8 cellular contexts compared by ENCODE assay signal in the genomic region with DNA sequence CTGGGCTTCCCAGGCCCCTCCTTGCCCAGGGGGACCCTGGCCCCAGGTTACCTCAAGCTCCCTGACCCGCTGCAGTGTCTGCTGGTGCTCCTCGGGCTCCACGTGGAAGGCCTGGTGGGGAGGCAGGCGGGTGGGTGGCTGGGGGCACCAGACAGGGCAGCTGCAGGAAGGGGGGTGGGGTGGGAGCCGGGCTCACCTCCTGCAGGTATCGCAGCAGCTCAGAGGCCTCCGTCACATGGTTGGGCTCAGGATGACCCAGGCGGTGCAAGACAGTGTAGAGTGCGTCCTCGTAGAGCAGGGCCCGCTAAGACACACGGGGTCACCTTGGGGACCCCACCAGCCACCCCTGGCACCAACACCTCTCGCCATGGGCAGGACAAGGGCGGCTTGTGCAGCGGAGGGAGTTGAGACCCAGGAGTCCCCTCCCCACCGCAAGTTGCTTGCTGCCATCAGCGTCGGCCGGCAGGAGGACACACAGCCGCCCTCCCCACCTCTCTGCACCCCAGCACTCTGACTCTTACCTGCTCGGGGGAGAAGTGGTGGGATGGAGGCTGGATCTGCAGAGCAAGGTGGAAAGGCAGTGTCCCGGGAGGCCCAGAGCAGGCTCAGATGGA. TPM values are rescaled to one million over a fixed set of nuclear protein-coding genes. Genes with fewer than 3 reads are reported as not detected.
DNase-seq lines count a peak whose midpoint lies in the region; ATAC-seq, FAIRE-seq and TF ChIP-seq lines count a peak whose summit lies in the region.

No MANE protein-coding gene starts in this region.

- H3F3A ChIP-seq in DOHH2 (ENCODE audit: control insufficient read depth, insufficient read depth) = peaks cover 5% of the 10 kb centered on the region; the same call in 1 of the 2 replicates
- H3F3A ChIP-seq in PC-9 (ENCODE audit: insufficient read depth, low read depth) = peaks cover 30% of the 10 kb centered on the region

- H3K27me3 ChIP-seq in DOHH2 (ENCODE audit: control insufficient read depth, low read length) (no peaks in the 10 kb centered on the region), PC-9 (ENCODE audit: insufficient read depth, low read depth) (no peaks in the 10 kb centered on the region), pancreas (no peaks in the 10 kb centered on the region)

- peaks cover 35% of the 10 kb centered on the region for H3K36me3 Mint-ChIP-seq in central memory CD8-positive, alpha-beta T cell (ENCODE audit: insufficient read depth)

- ATAC-seq in central memory CD8-positive, alpha-beta T cell (replicated peaks; ENCODE audit: extremely low read depth, poor library complexity, severe bottlenecking) = peak; percentile 7
- ATAC-seq in pancreas (no peak), HG03457 (IDR thresholded peaks at IDR 0.05; ENCODE audit: unreplicated experiment) (no peak)

- peak overlapping the region; percentile 79 for H3K4me3 ChIP-seq in DOHH2 (ENCODE audit: low read length)
- H3K4me3 ChIP-seq in PC-9 = peak overlapping the region; percentile 54; the same call in 1 of the 2 replicates
- H3K4me3 ChIP-seq in pancreas = peak overlapping the region in 1 of 4 donors; percentile 33

- no peak for DNase-seq in PC-9
- no peak for DNase-seq in central memory CD8-positive, alpha-beta T cell (ENCODE audit: low spot score in 2 of 2)
- DNase-seq in pancreas = peak in 1 of 6 donors; percentile 73
- no peak for DNase-seq in NCI-H1694 treated with DMSO at 0.1 percent for 48 hours (lab: John Stamatoyannopoulos, UW)
- DNase-seq in NCI-H2029 (lab: John Stamatoyannopoulos, UW) = no peak
- DNase-seq in SKM-1 (lab: John Stamatoyannopoulos, UW; ENCODE audit: unreplicated experiment) = no peak

- H3K79me2 ChIP-seq in DOHH2 (ENCODE audit: control insufficient read depth, low read length) = no peaks in the 10 kb centered on the region
- no peaks in the 10 kb centered on the region for H3K79me2 ChIP-seq in PC-9 (ENCODE audit: low read depth)

- no peak overlapping the region for H3K27ac ChIP-seq in DOHH2 (ENCODE audit: low read depth, low read length)
- no peak overlapping the region for H3K27ac ChIP-seq in PC-9
- peak overlapping the region; percentile 89 to 95 (median 92) for H3K27ac ChIP-seq in pancreas

- H3K4me2 ChIP-seq in DOHH2 (ENCODE audit: low read length) = peak overlapping the region; percentile 96
- H3K4me2 ChIP-seq in PC-9 = peak overlapping the region; percentile 79

- intact Hi-C loops in PC-9 (cut with micrococcal nuclease; ENCODE audit: unreplicated experiment) = no loop called here
- intact Hi-C loops in pancreas (cut with DNase I) = no loop called here

- H3K4me1 ChIP-seq in DOHH2 (ENCODE audit: control insufficient read depth, low read length) (peaks cover 32% of the 10 kb centered on the region), PC-9 (replicated peaks; ENCODE audit: insufficient read depth) (peaks cover 49% of the 10 kb centered on the region), pancreas (peaks cover 32 to 39% (median 34%) of the 10 kb centered on the region in 3 donors)

- peak overlapping the region; percentile 93 for H3K27ac Mint-ChIP-seq in central memory CD8-positive, alpha-beta T cell (ENCODE audit: low read depth)

- H3K9me3 ChIP-seq in DOHH2 (ENCODE audit: control insufficient read depth, insufficient read depth, low read length) (no peaks in the 10 kb centered on the region), PC-9 (ENCODE audit: insufficient read depth, low read depth) (no peaks in the 10 kb centered on the region), pancreas (no peaks in the 10 kb centered on the region)

- WGBS in pancreas, 2 donors = 81 to 86% methylated on average over 22 of the region's 22 CpGs

- POLR2A ChIA-PET in PC-9 (lab: Charles Lee; ENCODE audit: unreplicated experiment) = no interaction called here

- CTCF ChIA-PET in PC-9 (lab: Charles Lee) = interaction anchor here (0.7 to 1.0 kb wide), 2 partner anchors 32 to 94 kb away, joined by 3 read pairs; no protein-coding TSS in a partner anchor

- H3K27me3 Mint-ChIP-seq in central memory CD8-positive, alpha-beta T cell = no peaks in the 10 kb centered on the region

- FAIRE-seq in pancreas (lab: Jason Lieb, UNC) = no peak

- no peaks in the 10 kb centered on the region for H4K20me1 ChIP-seq in DOHH2 (ENCODE audit: control insufficient read depth, insufficient read depth, low read depth, low read length)
- H4K20me1 ChIP-seq in PC-9 (ENCODE audit: insufficient read depth) = no peaks in the 10 kb centered on the region

- BruUV-seq in PC-9 (replicated peaks; lab: Mats Ljungman, UMichigan) = no TSS peak

- H3K9me2 ChIP-seq in DOHH2 (replicated peaks; ENCODE audit: control insufficient read depth, low read length) (no peaks in the 10 kb centered on the region), PC-9 (ENCODE audit: insufficient read depth) (no peaks in the 10 kb centered on the region)

- peaks cover 10% of the 10 kb centered on the region for H3K4me1 Mint-ChIP-seq in central memory CD8-positive, alpha-beta T cell

- H3K4me3 Mint-ChIP-seq in central memory CD8-positive, alpha-beta T cell = peak overlapping the region; percentile 92

- TF ChIP-seq CTCF in DOHH2 (IDR thresholded peaks at IDR 0.05; ENCODE audit: low read depth, low read length, poor library complexity, severe bottlenecking) (no peak), PC-9 (conservative IDR thresholded peaks at IDR 0.05) (no peak), pancreas (IDR thresholded peaks at IDR 0.05) (no peak)

- peaks cover 24% of the 10 kb centered on the region for H3K36me3 ChIP-seq in DOHH2 (ENCODE audit: control insufficient read depth, low read length)
- peaks cover 8% of the 10 kb centered on the region; the same call in 1 of the 2 replicates for H3K36me3 ChIP-seq in PC-9 (ENCODE audit: low read depth)
- peaks cover 0 to 19% (median 2%) of the 10 kb centered on the region in 3 donors for H3K36me3 ChIP-seq in pancreas

- no peaks in the 10 kb centered on the region for H3K9me3 Mint-ChIP-seq in central memory CD8-positive, alpha-beta T cell

- no peak overlapping the region for H2AFZ ChIP-seq in PC-9

RNA-seq across cellular contexts. Expression of a gene that starts 1.1 kb away (rescaled TPM):
- total RNA-seq in PC-9 (2021) = 94.4 and 108 TPM in 2 replicates
- 10 to 100 TPM in 3 of 6 donors, 1 to 10 TPM in 3; 4.7 to 23.6 (median 10.0) TPM for total RNA-seq in pancreas
- polyA plus RNA-seq in pancreas = 10 to 100 TPM; 17.9 to 29.0 TPM

RNA-seq across cellular contexts. Expression of a gene that starts 12.1 kb away (rescaled TPM):
- 114 and 159 TPM in 2 replicates for total RNA-seq in PC-9 (2021)
- total RNA-seq in pancreas = 10 to 100 TPM; 56.0 to 83.5 (median 62.9) TPM
- polyA plus RNA-seq in pancreas = 100 to 1,000 TPM in 1 of 2 donors, 10 to 100 TPM in 1; 95.0 to 106 TPM

RNA-seq across cellular contexts. Expression of a gene that starts 35.3 kb away (rescaled TPM):
- total RNA-seq in PC-9 (2021) (46.1 and 48.3 TPM in 2 replicates), pancreas (10 to 100 TPM in 4 of 6 donors, 1 to 10 TPM in 2; 4.2 to 58.2 (median 17.6) TPM)
- polyA plus RNA-seq in pancreas = 10 to 100 TPM; 34.1 to 35.9 TPM

RNA-seq across cellular contexts. Expression of a gene that starts 53.7 kb away (rescaled TPM):
- total RNA-seq in PC-9 (2021) (21.1 and 27.1 TPM in 2 replicates), pancreas (10 to 100 TPM in 3 of 6 donors, 1 to 10 TPM in 3; 8.2 to 13.1 (median 10.3) TPM)
- 10 to 100 TPM in 1 of 2 donors, 1 to 10 TPM in 1; 9.8 to 12.5 TPM for polyA plus RNA-seq in pancreas

RNA-seq across cellular contexts. Expression of a gene that starts 58.5 kb away (rescaled TPM):
- total RNA-seq in PC-9 (2021) (25.3 and 27.8 TPM in 2 replicates), pancreas (10 to 100 TPM; 12.8 to 18.0 (median 14.0) TPM)
- polyA plus RNA-seq in pancreas = 10 to 100 TPM; 28.7 to 28.9 TPM

Comparison
In these comparisons a context has a peak if more than half of its experiments do, and no peak if none do; other contexts are left out.
1. H3K27ac ChIP-seq: peak in pancreas (4 of 4); none in DOHH2 (single experiment) and PC-9 (single experiment).